Comparison of ENCODE assay signal across 1 cellular context in the genomic region with DNA sequence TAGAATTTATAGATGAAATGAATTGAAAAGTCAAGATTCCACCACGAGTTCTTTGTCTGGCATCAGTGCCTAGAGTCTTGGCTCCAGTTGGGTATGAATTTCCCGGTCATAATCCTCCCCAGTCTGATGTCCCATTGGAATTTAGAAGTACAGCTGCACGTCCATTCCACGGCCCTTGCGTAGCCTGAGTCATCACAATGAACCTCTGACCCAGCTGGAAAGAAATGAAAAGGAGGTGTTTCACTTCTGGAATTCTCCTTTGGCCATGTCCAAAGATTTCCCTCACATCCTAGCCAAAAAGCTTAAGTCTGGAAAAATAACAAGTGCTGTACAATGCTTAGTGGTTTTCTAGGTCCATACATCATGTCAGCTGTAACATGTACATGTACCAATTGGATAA.
TF ChIP-seq lines count a peak whose summit lies in the region.

No MANE protein-coding gene starts in this region.

TF ChIP-seq in SK-N-SH, 30 proteins besides CTCF, POLR2A, EP300 and RAD21 (continued from another document):
- TF ChIP-seq, protein P1, sequence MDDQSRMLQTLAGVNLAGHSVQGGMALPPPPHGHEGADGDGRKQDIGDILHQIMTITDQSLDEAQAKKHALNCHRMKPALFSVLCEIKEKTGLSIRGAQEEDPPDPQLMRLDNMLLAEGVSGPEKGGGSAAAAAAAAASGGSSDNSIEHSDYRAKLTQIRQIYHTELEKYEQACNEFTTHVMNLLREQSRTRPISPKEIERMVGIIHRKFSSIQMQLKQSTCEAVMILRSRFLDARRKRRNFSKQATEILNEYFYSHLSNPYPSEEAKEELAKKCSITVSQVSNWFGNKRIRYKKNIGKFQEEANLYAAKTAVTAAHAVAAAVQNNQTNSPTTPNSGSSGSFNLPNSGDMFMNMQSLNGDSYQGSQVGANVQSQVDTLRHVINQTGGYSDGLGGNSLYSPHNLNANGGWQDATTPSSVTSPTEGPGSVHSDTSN (IDR thresholded peaks at IDR 0.05): no peak; the same call in 1 of the 2 replicates
- TF ChIP-seq FOSL2 (IDR thresholded peaks at IDR 0.05; ENCODE audit: borderline replicate concordance, low read depth): peak; percentile 85
- peak; percentile 86 for TF ChIP-seq TCF12 (IDR thresholded peaks at IDR 0.05)
